9 cellular contexts compared by ENCODE assay signal in the genomic region with DNA sequence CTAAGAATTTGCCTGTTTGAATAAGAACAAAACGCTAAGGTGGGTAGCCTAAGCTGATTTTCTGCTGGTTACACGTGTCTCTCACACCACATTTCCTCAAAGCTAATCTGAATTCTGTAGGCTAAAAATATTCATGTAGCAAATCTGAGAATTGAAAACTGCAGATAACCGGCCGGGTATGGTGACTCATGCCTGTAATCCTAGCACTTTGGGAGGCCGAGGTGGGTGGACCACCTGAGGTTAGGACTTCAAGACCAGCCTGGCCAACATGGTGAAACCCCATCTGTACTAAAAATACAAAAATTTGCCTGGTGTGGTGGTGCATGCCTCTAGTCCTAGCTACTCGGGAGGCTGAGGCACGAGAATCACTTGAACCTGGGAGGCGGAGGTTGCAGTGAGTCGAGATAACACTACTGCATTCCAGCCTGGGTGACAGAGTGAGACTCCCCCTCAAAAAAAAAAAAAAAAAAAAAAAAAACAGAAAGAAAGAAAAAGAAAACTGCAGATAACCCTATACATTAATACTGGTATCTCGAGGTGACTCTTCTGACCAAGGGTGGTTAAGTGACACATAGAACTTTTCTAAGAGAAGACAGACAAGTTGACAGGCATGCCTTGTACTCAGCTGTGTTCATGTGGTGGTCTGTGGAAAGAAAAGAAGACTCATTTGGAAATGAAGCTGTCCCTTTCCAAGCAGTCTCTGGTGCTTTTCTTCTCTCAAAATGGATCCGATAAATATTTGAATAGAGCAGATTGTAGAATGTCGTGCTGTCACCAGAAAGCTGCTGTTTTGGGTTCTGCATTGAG.
DNase-seq lines count a peak whose midpoint lies in the region; ATAC-seq lines count a peak whose summit lies in the region.
"Had no signal": no experiment of that assay in that cellular context is flagged by ENCODE, and none has a peak within 500 bp of the region (broad histone marks: within the 10 kb centered on the region; RNA-seq: fewer than 3 reads in every experiment).

No MANE protein-coding gene starts in this region.

- H3K27me3 Mint-ChIP-seq in activated naive CD8-positive, alpha-beta T cell, result no peaks in the 10 kb centered on the region
- no peaks in the 10 kb centered on the region for H3K27me3 Mint-ChIP-seq in stimulated activated naive B cell treated with anti-CD40 and anti-IgM and Interleukin-4, amounts not matched to agents 10 μg/mL and 1 μg/mL and 100 μg/mL, for 72 hours
- H3K27me3 Mint-ChIP-seq: naive B cell had no signal

- H3K27ac Mint-ChIP-seq in activated naive CD8-positive, alpha-beta T cell, result peak overlapping the region; percentile 88
- peak overlapping the region; percentile 56 for H3K27ac Mint-ChIP-seq in stimulated activated naive B cell treated with anti-CD40 and anti-IgM and Interleukin-4, amounts not matched to agents 10 μg/mL and 1 μg/mL and 100 μg/mL, for 72 hours

- ATAC-seq in HG03103 (IDR thresholded peaks at IDR 0.05; ENCODE audit: low read depth, unreplicated experiment), result peak; percentile 45
- peak; percentile 64 to 69 for ATAC-seq in stimulated activated naive B cell treated with anti-CD40 and anti-IgM and Interleukin-4, amounts not matched to agents 10 μg/mL and 1 μg/mL and 100 μg/mL, for 72 hours (replicated peaks)
- ATAC-seq in HG03469 (IDR thresholded peaks at IDR 0.05; ENCODE audit: unreplicated experiment), result no peak

- H3K4me3 Mint-ChIP-seq in activated naive CD8-positive, alpha-beta T cell, result peak overlapping the region; percentile 35
- no peak overlapping the region for H3K4me3 Mint-ChIP-seq in stimulated activated naive B cell treated with anti-CD40 and anti-IgM and Interleukin-4, amounts not matched to agents 10 μg/mL and 1 μg/mL and 100 μg/mL, for 72 hours

- peaks cover 8% of the 10 kb centered on the region for H3K36me3 Mint-ChIP-seq in activated naive CD8-positive, alpha-beta T cell
- H3K36me3 Mint-ChIP-seq in stimulated activated naive B cell treated with anti-CD40 and anti-IgM and Interleukin-4, amounts not matched to agents 10 μg/mL and 1 μg/mL and 100 μg/mL, for 72 hours, result peaks cover 25 to 54% of the 10 kb centered on the region in 2 donors

- DNase-seq in activated T-cell treated with anti-CD3 and anti-CD28 coated beads for 48 hours (ENCODE audit: low read depth) (peak; percentile 49), activated T-cell treated with anti-CD3 and anti-CD28 coated beads for 4 hours (no peak), GM19238 (ENCODE audit: insufficient read length, low spot score) (no peak), NCI-H748 (lab: John Stamatoyannopoulos, UW; ENCODE audit: unreplicated experiment) (no peak)
- DNase-seq in stimulated activated naive B cell treated with anti-CD40 and anti-IgM and Interleukin-4, amounts not matched to agents 10 μg/mL and 1 μg/mL and 100 μg/mL, for 72 hours, result peak; percentile 44
- DNase-seq: naive B cell had no signal

- no peaks in the 10 kb centered on the region for H3K9me3 Mint-ChIP-seq in activated naive CD8-positive, alpha-beta T cell (ENCODE audit: low read depth)
- H3K9me3 Mint-ChIP-seq in stimulated activated naive B cell treated with anti-CD40 and anti-IgM and Interleukin-4, amounts not matched to agents 10 μg/mL and 1 μg/mL and 100 μg/mL, for 72 hours, result no peaks in the 10 kb centered on the region
- H3K9me3 Mint-ChIP-seq: naive B cell had no signal

- peaks cover 31% of the 10 kb centered on the region for H3K4me1 Mint-ChIP-seq in activated naive CD8-positive, alpha-beta T cell (ENCODE audit: low read depth)
- H3K4me1 Mint-ChIP-seq in stimulated activated naive B cell treated with anti-CD40 and anti-IgM and Interleukin-4, amounts not matched to agents 10 μg/mL and 1 μg/mL and 100 μg/mL, for 72 hours, result peaks cover 34 to 45% of the 10 kb centered on the region in 2 donors

Comparison
In these comparisons a context has a peak if more than half of its experiments do, and no peak if none do; other contexts are left out.
1. DNase-seq: peak in activated T-cell treated with anti-CD3 and anti-CD28 coated beads for 48 hours (single experiment) and stimulated activated naive B cell treated with anti-CD40 and anti-IgM and Interleukin-4, amounts not matched to agents 10 μg/mL and 1 μg/mL and 100 μg/mL, for 72 hours (single experiment); none in activated T-cell treated with anti-CD3 and anti-CD28 coated beads for 4 hours (single experiment), GM19238 (single experiment) and NCI-H748 (single experiment).